In genomic region chr17:68535903-68536302, GRCh38 we compare ENCODE assay signal across 19 cellular contexts.
"Had no signal": no experiment of that assay in that cellular context is flagged by ENCODE, and none has a peak within 500 bp of the region (broad histone marks: within the 10 kb centered on the region; RNA-seq: fewer than 3 reads in every experiment).

No MANE protein-coding gene starts in this region.

- H3K4me1 ChIP-seq: parathyroid adenoma had no signal

- H3K9me3 ChIP-seq: gastrocnemius medialis, mucosa of descending colon, thoracic aorta had no signal

- H3K4me3 Mint-ChIP-seq: activated naive CD4-positive, alpha-beta T cell treated with anti-CD3 and anti-CD28 coated beads, Interleukin-2, amount 10 ng/mL, durations not matched to agents 7 days and 5 days; activated T-helper 1 cell treated with anti-CD3 and anti-CD28 coated beads, Interleukin-12 subunit alpha, Interleukin-12 subunit beta, Interleukin-2, Interleukin-4 antibody, amounts not matched to agents 30 ng/mL and 10 ng/mL and 1 ng/mL, durations not matched to agents 14 hours and 24 hours and 36 hours; naive thymus-derived CD4-positive, alpha-beta T cell had no signal

- H3K27me3 Mint-ChIP-seq: activated naive CD4-positive, alpha-beta T cell treated with anti-CD3 and anti-CD28 coated beads, Interleukin-2, amount 10 ng/mL, durations not matched to agents 7 days and 5 days; naive thymus-derived CD4-positive, alpha-beta T cell had no signal

- H3K4me3 ChIP-seq: gastrocnemius medialis, mucosa of descending colon, skin epidermis, thoracic aorta had no signal

- FAIRE-seq: astrocyte, islet of Langerhans had no signal

- H3K27ac ChIP-seq: parathyroid adenoma, thoracic aorta, VCaP had no signal

- DNase-seq: activated CD4-positive, alpha-beta T cell treated with anti-CD3 and anti-CD28 coated beads for 1 hour; activated CD8-positive, alpha-beta memory T cell treated with anti-CD3 and anti-CD28 coated beads, Interleukin-2, amount 50 U/mL, for 48 hours; activated naive CD4-positive, alpha-beta T cell treated with anti-CD3 and anti-CD28 coated beads, Interleukin-2, amount 10 ng/mL, durations not matched to agents 7 days and 5 days; erythroblast; gastrocnemius medialis; mucosa of descending colon; naive thymus-derived CD4-positive, alpha-beta T cell; retina; stimulated activated CD4-positive, alpha-beta T cell treated with anti-CD3 and anti-CD28 coated beads, Interleukin-4, amount 100 ng/mL, for 24 hours; stimulated activated naive CD4-positive, alpha-beta T cell treated with Interleukin-2 at 50 U/mL for 16 hours; T-helper 1 cell had no signal

- H3K27me3 ChIP-seq: gastrocnemius medialis had no signal

- H3K9me3 Mint-ChIP-seq: activated naive CD4-positive, alpha-beta T cell treated with anti-CD3 and anti-CD28 coated beads, Interleukin-2, amount 10 ng/mL, durations not matched to agents 7 days and 5 days; activated T-helper 1 cell treated with anti-CD3 and anti-CD28 coated beads, Interleukin-12 subunit alpha, Interleukin-12 subunit beta, Interleukin-2, Interleukin-4 antibody, amounts not matched to agents 30 ng/mL and 10 ng/mL and 1 ng/mL, durations not matched to agents 14 hours and 24 hours and 36 hours; naive thymus-derived CD4-positive, alpha-beta T cell had no signal

- ATAC-seq: gastrocnemius medialis; mucosa of descending colon; naive thymus-derived CD4-positive, alpha-beta T cell; SK-N-SH treated with all-trans-retinoic acid at 6 μM for 48 hours had no signal

- H3K27ac Mint-ChIP-seq: activated naive CD4-positive, alpha-beta T cell treated with anti-CD3 and anti-CD28 coated beads, Interleukin-2, amount 10 ng/mL, durations not matched to agents 7 days and 5 days; activated T-helper 1 cell treated with anti-CD3 and anti-CD28 coated beads, Interleukin-12 subunit alpha, Interleukin-12 subunit beta, Interleukin-2, Interleukin-4 antibody, amounts not matched to agents 30 ng/mL and 10 ng/mL and 1 ng/mL, durations not matched to agents 14 hours and 24 hours and 36 hours had no signal
